8 cellular contexts compared by ENCODE assay signal in genomic region chr9:35115680-35116538, GRCh38. TPM values are rescaled to one million over a fixed set of nuclear protein-coding genes. Genes with fewer than 3 reads are reported as not detected.
A peak's percentile ranks its signal among the peaks of the same experiment; 100 is the strongest.
DNase-seq lines count a peak whose midpoint lies in the region; ATAC-seq and TF ChIP-seq lines count a peak whose summit lies in the region.

ATOSB (minus strand) TSS chr9:35115862; CDS start chr9:35108274, 7,588 bp downstream.

- peak in 1 of 2 donors; percentile 6 for TF ChIP-seq RAD21 in liver (IDR thresholded peaks at IDR 0.05)

- H3K9me3 ChIP-seq in liver (ENCODE audit: control insufficient read depth in 4 of 4, low read length in 3 of 4) = no peaks in the 10 kb centered on the region

- peak within 1 kb of the TSS; percentile 60 for H3K27ac ChIP-seq in C4-2B
- H3K27ac ChIP-seq in liver (ENCODE audit: low read depth in 1 of 2, low read length in 2 of 2) = peak within 1 kb of the TSS; percentile 89 to 93

- peak within 1 kb of the TSS; percentile 57 to 81 (median 72) for H3K4me3 ChIP-seq in liver (ENCODE audit: low read depth in 1 of 3, low read length in 3 of 3)

- H3K4me1 ChIP-seq in liver (ENCODE audit: control insufficient read depth in 4 of 4, insufficient read depth in 4 of 4, low read length in 3 of 4) = peaks cover 12 to 53% (median 37%) of the 10 kb centered on the region in 4 donors

- DNase-seq in NCI-H774 (lab: John Stamatoyannopoulos, UW) (peak; percentile 94), dermis microvascular lymphatic vessel endothelial cell (ENCODE audit: low read depth in 2 of 2) (peak; percentile 81 to 96)
- peak; percentile 88 to 89 for DNase-seq in activated CD4-positive, alpha-beta T cell treated with anti-CD3 and anti-CD28 coated beads, Interleukin-2, amount 50 U/mL, for 4 hours
- peak; percentile 94 for DNase-seq in stimulated activated CD4-positive, alpha-beta T cell treated with anti-CD3 and anti-CD28 coated beads, Interleukin-4, amount 100 ng/mL, for 24 hours

- WGBS in liver = under 1% methylated on average over 54 of the region's 54 CpGs

- ATAC-seq in GM19395 (IDR thresholded peaks at IDR 0.05; ENCODE audit: unreplicated experiment) (peak; percentile 64), HG03565 (IDR thresholded peaks at IDR 0.05; ENCODE audit: unreplicated experiment) (peak; percentile 47)

- H3K27me3 ChIP-seq in liver (ENCODE audit: control insufficient read depth in 4 of 4, insufficient read depth in 4 of 4, low read length in 3 of 4) = no peaks in the 10 kb centered on the region

- H3K9ac ChIP-seq in liver (ENCODE audit: low read depth in 1 of 2, low read length in 2 of 2) = peak within 1 kb of the TSS; percentile 61 to 71

- no peaks in the 10 kb centered on the region for H3K36me3 ChIP-seq in liver (ENCODE audit: control insufficient read depth in 4 of 4, insufficient read depth in 3 of 4, low read depth in 1 of 4, low read length in 3 of 4)

- no peak for TF ChIP-seq CTCF in C4-2B (conservative IDR thresholded peaks at IDR 0.05)
- no peak for TF ChIP-seq CTCF in liver (IDR thresholded peaks at IDR 0.05; ENCODE audit: low read depth, low read length, missing input control)

TF ChIP-seq in liver, 16 proteins besides CTCF, POLR2A, EP300 and RAD21:
- TF ChIP-seq HNF4A (conservative IDR thresholded peaks at IDR 0.05) (peak; percentile 20 to 59), FOXA1 (IDR thresholded peaks at IDR 0.05) (peak; percentile 22), GABPA (IDR thresholded peaks at IDR 0.05 in 1 of 2, conservative IDR thresholded peaks at IDR 0.05 in 1 of 2) (peak in 1 of 2 donors; percentile 57), YY1 (IDR thresholded peaks at IDR 0.05) (peak; percentile 18), JUND (IDR thresholded peaks at IDR 0.05) (peak; percentile 72 to 73), NR2F2 (IDR thresholded peaks at IDR 0.05) (peak; percentile 84), RXRA (IDR thresholded peaks at IDR 0.05) (peak; percentile 80 to 95), MAX (IDR thresholded peaks at IDR 0.05) (peak; percentile 82), FOXA2 (IDR thresholded peaks at IDR 0.05) (no peak), SP1 (IDR thresholded peaks at IDR 0.05) (peak; percentile 87), TAF1 (conservative IDR thresholded peaks at IDR 0.05) (peak; percentile 22), ZBTB33 (IDR thresholded peaks at IDR 0.05) (no peak), HNF4G (IDR thresholded peaks at IDR 0.05) (no peak), EGR1 (IDR thresholded peaks at IDR 0.05; ENCODE audit: low read depth in 2 of 2) (peak; percentile 73 to 80), REST (IDR thresholded peaks at IDR 0.05) (peak; percentile 22), ATF3 (IDR thresholded peaks at IDR 0.05) (no peak)

RNA-seq across cellular contexts. Expression of gene ATOSB, which starts in this region (rescaled TPM):
- 6.0 and 8.3 TPM in 2 replicates for total RNA-seq in dermis microvascular lymphatic vessel endothelial cell
- total RNA-seq in liver = 10 to 100 TPM in 1 of 2 donors, 1 to 10 TPM in 1; 6.9 to 29.8 TPM
- 1 to 10 TPM; 2.8 to 4.3 TPM for polyA plus RNA-seq in liver

Comparison
In these comparisons a context has a peak if more than half of its experiments do, and no peak if none do; other contexts are left out.
1. Peak in every context shown above with its lines: DNase-seq, ATAC-seq, H3K4me3 ChIP-seq and H3K27ac ChIP-seq.